ENCODE assay signal across 2 cellular contexts in genomic region chr6:24549674-24550418, GRCh38.
A peak's percentile ranks its signal among the peaks of the same experiment; 100 is the strongest.
TF ChIP-seq lines count a peak whose summit lies in the region.

No MANE protein-coding gene starts in this region.

TF ChIP-seq in HepG2, 621 proteins besides CTCF, POLR2A, EP300 and RAD21 (continued from another document):
- TF ChIP-seq CEBPG (CRISPR knock-in tag; IDR thresholded peaks at IDR 0.05) (0 out of 2 replicates have a peak, but pooled peaks have one; percentile 14), PPARG (CRISPR knock-in tag; conservative IDR thresholded peaks at IDR 0.05) (no peak), CEBPB (IDR thresholded peaks at IDR 0.05; ENCODE audit: borderline replicate concordance, low read depth, low read length) (peak; percentile 61; the same call in 1 of the 2 replicates), PBX3 (CRISPR knock-in tag; IDR thresholded peaks at IDR 0.05; ENCODE audit: borderline replicate concordance) (no peak), DZIP1 (CRISPR knock-in tag; IDR thresholded peaks at IDR 0.05) (no peak), RFXANK (CRISPR knock-in tag; IDR thresholded peaks at IDR 0.05) (no peak)

TF ChIP-seq in K562, 482 proteins besides CTCF, POLR2A, EP300 and RAD21:
- TF ChIP-seq CEBPB (tag; IDR thresholded peaks at IDR 0.05): peak; percentile 25; the same call in 1 of the 2 replicates
- TF ChIP-seq NFE2L1 (tag; IDR thresholded peaks at IDR 0.05; ENCODE audit: borderline replicate concordance, low read depth): no peak
